8 cellular contexts compared by ENCODE assay signal in the genomic region with DNA sequence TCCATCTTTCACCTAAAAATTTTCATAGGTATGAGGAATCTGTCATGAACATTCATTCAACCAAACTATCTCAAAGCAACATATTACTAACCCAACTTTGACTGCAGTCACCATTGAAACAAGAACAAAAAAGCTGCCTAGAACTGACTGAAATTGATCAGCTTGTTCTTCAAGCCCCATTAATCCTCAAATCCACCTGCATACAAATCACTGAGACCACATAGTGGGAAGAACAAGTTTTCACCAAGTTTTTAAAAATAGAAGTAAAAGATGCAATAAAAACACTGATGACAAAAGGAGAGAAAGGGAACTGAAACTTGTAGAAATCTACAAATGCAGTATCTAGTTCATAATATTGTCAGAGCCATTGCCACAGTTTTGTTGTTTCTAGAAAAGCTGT.
DNase-seq lines count a peak whose midpoint lies in the region; ATAC-seq and TF ChIP-seq lines count a peak whose summit lies in the region.

No MANE protein-coding gene starts in this region.

- DNase-seq in GM12865 (ENCODE audit: low read depth) (peak; percentile 75), NAMALWA (ENCODE audit: low spot score) (peak; percentile 58), midbrain (lab: John Stamatoyannopoulos, UW) (peak; percentile 46), NCI-H1436 treated with DMSO at 0.1 percent for 48 hours (lab: John Stamatoyannopoulos, UW) (no peak), DMS153 (lab: John Stamatoyannopoulos, UW) (no peak), superior temporal gyrus (ENCODE audit: extremely low spot score) (no peak), NCI-H2171 (lab: John Stamatoyannopoulos, UW) (no peak)

- peak; percentile 72 for ATAC-seq in GM21717 (IDR thresholded peaks at IDR 0.05; ENCODE audit: unreplicated experiment)

- no peak overlapping the region; the same call in 1 of the 2 replicates for H3K4me3 ChIP-seq in GM12865 (ENCODE audit: low read depth, low read length)

- TF ChIP-seq CTCF in GM12865 (IDR thresholded peaks at IDR 0.05; ENCODE audit: insufficient read depth, low read depth, low read length, missing control alignments), result no peak

Comparison
In these comparisons a context has a peak if more than half of its experiments do, and no peak if none do; other contexts are left out.
1. DNase-seq: peak in GM12865 (single experiment), NAMALWA (single experiment) and midbrain (single experiment); none in NCI-H1436 treated with DMSO at 0.1 percent for 48 hours (single experiment), DMS153 (single experiment), superior temporal gyrus (single experiment) and NCI-H2171 (single experiment).